Comparison of ENCODE assay signal across 19 cellular contexts in the genomic region with DNA sequence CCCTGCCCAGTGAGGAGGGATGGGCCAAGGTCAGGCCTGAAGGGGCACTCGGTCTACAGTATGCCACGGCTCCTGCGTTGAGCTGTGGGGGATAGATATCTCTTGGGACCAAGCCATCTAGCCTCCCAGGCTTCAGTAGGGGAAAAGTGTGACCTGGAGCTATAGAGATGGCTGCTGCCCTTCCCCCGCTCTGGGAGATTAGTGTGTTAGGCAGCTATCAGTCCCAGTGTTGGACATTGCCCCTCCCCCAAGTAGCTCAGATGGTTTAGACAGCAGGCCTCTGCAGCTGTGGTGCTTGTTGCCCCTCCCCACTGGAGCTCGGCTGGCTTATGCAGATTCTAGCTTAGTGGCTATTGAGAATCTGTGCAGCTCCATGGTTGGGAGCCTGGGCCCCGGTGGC. TPM values are rescaled to one million over a fixed set of nuclear protein-coding genes. Genes with fewer than 3 reads are reported as not detected.
DNase-seq lines count a peak whose midpoint lies in the region; ATAC-seq and TF ChIP-seq lines count a peak whose summit lies in the region.
"Had no signal": no experiment of that assay in that cellular context is flagged by ENCODE, and none has a peak within 500 bp of the region (broad histone marks: within the 10 kb centered on the region; RNA-seq: fewer than 3 reads in every experiment).

No MANE protein-coding gene starts in this region.

- H3K4me3 ChIP-seq in WERI-Rb-1 (ENCODE audit: low read depth, low read length) (no peak overlapping the region), hepatocyte (no peak overlapping the region), sigmoid colon (no peak overlapping the region)
- H3K4me3 ChIP-seq: BLaER1 treated with 17β-estradiol and CSF1 and Interleukin-3, amounts not matched to agents 10 nM and 100 nM; GM23338 had no signal

- H3K9me2 ChIP-seq in hepatocyte (replicated peaks; ENCODE audit: insufficient read depth): no peaks in the 10 kb centered on the region

- CTCF ChIA-PET in HEK293T (lab: Yijun Ruan, JAX): no interaction called here

- no peaks in the 10 kb centered on the region for H4K20me1 ChIP-seq in hepatocyte (ENCODE audit: insufficient read depth, poor library complexity, severe bottlenecking)
- H4K20me1 ChIP-seq: BLaER1 treated with 17β-estradiol and CSF1 and Interleukin-3, amounts not matched to agents 10 nM and 100 nM had no signal

- H3K27me3 ChIP-seq in WERI-Rb-1 (ENCODE audit: insufficient read depth, low read depth, severe bottlenecking) (no peaks in the 10 kb centered on the region), hepatocyte (no peaks in the 10 kb centered on the region), sigmoid colon (no peaks in the 10 kb centered on the region)
- H3K27me3 ChIP-seq: BLaER1 treated with 17β-estradiol and CSF1 and Interleukin-3, amounts not matched to agents 10 nM and 100 nM had no signal

- 93% methylated on average over 6 of the region's 6 CpGs for WGBS in hepatocyte (ENCODE audit: low lambda C conversion rate, missing lambda C conversion rate)
- WGBS in sigmoid colon, 2 donors: 91 to 97% methylated on average over 6 of the region's 6 CpGs

- DNase-seq in NCI-H82 (lab: John Stamatoyannopoulos, UW): peak; percentile 91
- peak; percentile 53 for DNase-seq in WERI-Rb-1
- DNase-seq in hepatocyte (ENCODE audit: low spot score): peak; percentile 6
- peak; percentile 37 for DNase-seq in sigmoid colon
- DNase-seq in stimulated activated CD4-positive, alpha-beta T cell treated with anti-CD3 and anti-CD28 coated beads, Interleukin-4, amount 100 ng/mL, for 1 hour: no peak
- DNase-seq in hypothalamus (lab: John Stamatoyannopoulos, UW): no peak
- no peak for DNase-seq in HEK293T (ENCODE audit: extremely low spot score)
- DNase-seq: Calu3; CD8-positive, alpha-beta T cell; DMS79 treated with DMSO at 0.1 percent for 48 hours; GF-D8; HCEC 1CT; HFFc6; IMR-90 had no signal

- TF ChIP-seq CTCF in WERI-Rb-1 (IDR thresholded peaks at IDR 0.05; ENCODE audit: low read depth, low read length) (no peak), hepatocyte (IDR thresholded peaks at IDR 0.05; ENCODE audit: poor library complexity) (no peak), sigmoid colon (IDR thresholded peaks at IDR 0.05) (no peak)

- no peak overlapping the region for H3K4me2 ChIP-seq in hepatocyte
- H3K4me2 ChIP-seq: BLaER1 treated with 17β-estradiol and CSF1 and Interleukin-3, amounts not matched to agents 10 nM and 100 nM; GM23338 had no signal

- H3K27ac ChIP-seq in WERI-Rb-1 (no peak overlapping the region), hepatocyte (no peak overlapping the region), sigmoid colon (no peak overlapping the region)
- H3K27ac ChIP-seq: 22Rv1; BLaER1 treated with 17β-estradiol and CSF1 and Interleukin-3, amounts not matched to agents 10 nM and 100 nM had no signal

- no peak for TF ChIP-seq EP300 in sigmoid colon (IDR thresholded peaks at IDR 0.05)

- no peak overlapping the region for H2AFZ ChIP-seq in hepatocyte
- H2AFZ ChIP-seq: GM23338 had no signal

- H3K4me1 ChIP-seq in hepatocyte (ENCODE audit: insufficient read depth) (no peaks in the 10 kb centered on the region), sigmoid colon (no peaks in the 10 kb centered on the region)
- H3K4me1 ChIP-seq: BLaER1 treated with 17β-estradiol and CSF1 and Interleukin-3, amounts not matched to agents 10 nM and 100 nM had no signal

- H3K9me3 ChIP-seq in WERI-Rb-1 (ENCODE audit: severe bottlenecking) (no peaks in the 10 kb centered on the region), hepatocyte (ENCODE audit: low read depth) (no peaks in the 10 kb centered on the region), sigmoid colon (peaks cover 0 to 4% (median 2%) of the 10 kb centered on the region in 4 donors)

- no peak for ATAC-seq in GM19395 (IDR thresholded peaks at IDR 0.05; ENCODE audit: unreplicated experiment)
- ATAC-seq: CD8-positive, alpha-beta T cell; GM23338 had no signal

- POLR2A ChIA-PET in HEK293T (lab: Yijun Ruan, JAX): no interaction called here

- TF ChIP-seq POLR2A in sigmoid colon (IDR thresholded peaks at IDR 0.05): no peak

- intact Hi-C loops in sigmoid colon (cut with DNase I): no loop called here

- H3K79me2 ChIP-seq in hepatocyte: no peaks in the 10 kb centered on the region

- H3K36me3 ChIP-seq in WERI-Rb-1 (no peaks in the 10 kb centered on the region), hepatocyte (replicated peaks; ENCODE audit: insufficient read depth, low read depth) (peaks cover 3% of the 10 kb centered on the region), sigmoid colon (no peaks in the 10 kb centered on the region)
- H3K36me3 ChIP-seq: BLaER1 treated with 17β-estradiol and CSF1 and Interleukin-3, amounts not matched to agents 10 nM and 100 nM had no signal

TF ChIP-seq in HEK293T, 16 proteins besides CTCF, POLR2A, EP300 and RAD21:
- TF ChIP-seq FOXA1 (IDR thresholded peaks at IDR 0.05): no peak
- TF ChIP-seq LEF1 (IDR thresholded peaks at IDR 0.05; ENCODE audit: borderline replicate concordance): no peak
- no peak for TF ChIP-seq CTBP1 (IDR thresholded peaks at IDR 0.05; ENCODE audit: borderline replicate concordance)
- no peak for TF ChIP-seq NFRKB (IDR thresholded peaks at IDR 0.05)
- no peak for TF ChIP-seq FOXK2 (IDR thresholded peaks at IDR 0.05)
- TF ChIP-seq, protein P1, sequence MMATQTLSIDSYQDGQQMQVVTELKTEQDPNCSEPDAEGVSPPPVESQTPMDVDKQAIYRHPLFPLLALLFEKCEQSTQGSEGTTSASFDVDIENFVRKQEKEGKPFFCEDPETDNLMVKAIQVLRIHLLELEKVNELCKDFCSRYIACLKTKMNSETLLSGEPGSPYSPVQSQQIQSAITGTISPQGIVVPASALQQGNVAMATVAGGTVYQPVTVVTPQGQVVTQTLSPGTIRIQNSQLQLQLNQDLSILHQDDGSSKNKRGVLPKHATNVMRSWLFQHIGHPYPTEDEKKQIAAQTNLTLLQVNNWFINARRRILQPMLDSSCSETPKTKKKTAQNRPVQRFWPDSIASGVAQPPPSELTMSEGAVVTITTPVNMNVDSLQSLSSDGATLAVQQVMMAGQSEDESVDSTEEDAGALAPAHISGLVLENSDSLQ (IDR thresholded peaks at IDR 0.05): no peak
- TF ChIP-seq FOXM1 (IDR thresholded peaks at IDR 0.05; ENCODE audit: borderline replicate concordance): no peak
- no peak for TF ChIP-seq SUZ12 (IDR thresholded peaks at IDR 0.05)
- TF ChIP-seq ELF4 (IDR thresholded peaks at IDR 0.05): no peak
- TF ChIP-seq L3MBTL2 (conservative IDR thresholded peaks at IDR 0.05): no peak
- TF ChIP-seq ARNT (IDR thresholded peaks at IDR 0.05): no peak
- no peak for TF ChIP-seq BHLHE40 (IDR thresholded peaks at IDR 0.05; ENCODE audit: borderline replicate concordance)
- no peak for TF ChIP-seq HDGF (IDR thresholded peaks at IDR 0.05; ENCODE audit: borderline replicate concordance)

RNA-seq across cellular contexts. Expression of a gene that starts 56.8 kb away (rescaled TPM):
- total RNA-seq in hepatocyte (12.3 and 12.4 TPM in 2 replicates), sigmoid colon (under 1 TPM in 3 of 4 donors, not detected in 1; 0.16 to 0.36 (median 0.27) TPM)
- polyA plus RNA-seq in hepatocyte (4.3 and 5.9 TPM in 2 replicates), sigmoid colon (under 1 TPM in 2 of 3 donors, not detected in 1; 0.57 to 0.69 TPM)
- total RNA-seq: A673; Calu3; CD8-positive, alpha-beta T cell; HFFc6; IMR-90 had no signal
- polyA plus RNA-seq: IMR-90 had no signal

Comparison
In these comparisons a context has a peak if more than half of its experiments do, and no peak if none do; other contexts are left out.
1. DNase-seq: peak in NCI-H82 (single experiment), WERI-Rb-1 (single experiment), hepatocyte (single experiment) and sigmoid colon (single experiment); none in stimulated activated CD4-positive, alpha-beta T cell treated with anti-CD3 and anti-CD28 coated beads, Interleukin-4, amount 100 ng/mL, for 1 hour (single experiment), hypothalamus (0 of 51) and HEK293T (single experiment).